In genomic region chr16:12337776-12338655, GRCh38 we compare ENCODE assay signal across 35 cellular contexts.
DNase-seq lines count a peak whose midpoint lies in the region; ATAC-seq and TF ChIP-seq lines count a peak whose summit lies in the region.
"Had no signal": no experiment of that assay in that cellular context is flagged by ENCODE, and none has a peak within 500 bp of the region (broad histone marks: within the 10 kb centered on the region; RNA-seq: fewer than 3 reads in every experiment).

No MANE protein-coding gene starts in this region.

- DNase-seq in NCI-H2029 (lab: John Stamatoyannopoulos, UW): peak; percentile 39
- no peak for DNase-seq in NCI-H2029 treated with DMSO at 0.1 percent for 48 hours (lab: John Stamatoyannopoulos, UW)
- DNase-seq in dermis blood vessel endothelial cell: peak; percentile 98
- DNase-seq in anterior cingulate cortex (lab: John Stamatoyannopoulos, UW): no peak
- DNase-seq: 8988T; activated B cell treated with CpG ODN at 0.5 μM for 24 hours; activated CD8-positive, alpha-beta memory T cell treated with anti-CD3 and anti-CD28 coated beads, Interleukin-2, amount 10 ng/mL, durations not matched to agents 7 days and 5 days; activated gamma-delta T cell; activated naive CD8-positive, alpha-beta T cell treated with anti-CD3 and anti-CD28 coated beads for 36 hours; activated T-cell treated with anti-CD3 and anti-CD28 coated beads, Interleukin-2, amount 50 U/mL, for 4 hours; Calu3; CD4-positive, CD25-positive, alpha-beta regulatory T cell; central memory CD4-positive, alpha-beta T cell; foreskin melanocyte; H7; heart left ventricle; Kasumi-1; kidney; mucosa of descending colon; natural killer cell; NCI-H2171; NCI-H510A; OCI-M1; ovary; retina; stimulated activated naive CD4-positive, alpha-beta T cell treated with Interleukin-2 at 50 U/mL for 16 hours; T-helper 1 cell had no signal

- H3F3A ChIP-seq in OCI-LY1 (ENCODE audit: insufficient read depth, low read length): peaks cover 3% of the 10 kb centered on the region; the same call in 1 of the 2 replicates

- peak overlapping the region; percentile 100 for H3K27ac ChIP-seq in OCI-LY1 (ENCODE audit: low read depth, low read length, poor library complexity, severe bottlenecking)
- no peak overlapping the region for H3K27ac ChIP-seq in subcutaneous abdominal adipose tissue (ENCODE audit: low read depth, low read length)
- H3K27ac ChIP-seq: ascending aorta, esophagus muscularis mucosa, heart left ventricle, ovary, SK-N-MC had no signal

- peak overlapping the region; percentile 83 for H3K9ac ChIP-seq in OCI-LY1 (ENCODE audit: low read length)
- no peak overlapping the region for H3K9ac ChIP-seq in subcutaneous abdominal adipose tissue (ENCODE audit: low read length in 5 of 5)

- peak overlapping the region; percentile 69 for H3K4me2 ChIP-seq in OCI-LY1 (ENCODE audit: low read length)

- H3K9me3 ChIP-seq in OCI-LY1 (ENCODE audit: low read length) (no peaks in the 10 kb centered on the region), subcutaneous abdominal adipose tissue (ENCODE audit: control insufficient read depth in 5 of 5, low read length in 5 of 5) (no peaks in the 10 kb centered on the region)
- H3K9me3 ChIP-seq: ascending aorta, esophagus muscularis mucosa, heart left ventricle, mucosa of descending colon, ovary had no signal

- H3K27me3 ChIP-seq in OCI-LY1 (ENCODE audit: insufficient read depth, low read length) (no peaks in the 10 kb centered on the region), subcutaneous abdominal adipose tissue (ENCODE audit: control insufficient read depth in 5 of 5, insufficient read depth in 4 of 5, low read length in 5 of 5) (no peaks in the 10 kb centered on the region)
- H3K27me3 ChIP-seq: ascending aorta, esophagus muscularis mucosa, heart left ventricle, ovary had no signal

- H3K9me2 ChIP-seq in OCI-LY1 (ENCODE audit: low read depth, low read length): no peaks in the 10 kb centered on the region

- no peaks in the 10 kb centered on the region; the same call in 1 of the 2 replicates for H3K79me2 ChIP-seq in OCI-LY1 (ENCODE audit: insufficient read depth, low read length)

- TF ChIP-seq CTCF in OCI-LY1 (IDR thresholded peaks at IDR 0.05; ENCODE audit: low read length): no peak

- H4K20me1 ChIP-seq in OCI-LY1 (ENCODE audit: insufficient read depth, low read length): no peaks in the 10 kb centered on the region

- H3K4me1 ChIP-seq in OCI-LY1 (ENCODE audit: insufficient read depth, low read length, severe bottlenecking) (peaks cover 73% of the 10 kb centered on the region), subcutaneous abdominal adipose tissue (ENCODE audit: control insufficient read depth in 5 of 5, insufficient read depth in 5 of 5, low read length in 5 of 5) (peaks cover 0 to 4% (median 0%) of the 10 kb centered on the region in 5 donors)

- no peak overlapping the region for H2AFZ ChIP-seq in OCI-LY1 (ENCODE audit: low read length)

- peak overlapping the region; percentile 44 for H3K4me3 ChIP-seq in OCI-LY1 (ENCODE audit: low read depth, low read length, poor library complexity, severe bottlenecking)
- H3K4me3 ChIP-seq in subcutaneous abdominal adipose tissue (ENCODE audit: low read depth in 1 of 5, low read length in 5 of 5): peak overlapping the region in 3 of 5 donors; percentile 3 to 19 (median 3)
- H3K4me3 ChIP-seq: ascending aorta, esophagus muscularis mucosa, heart left ventricle, lung, mucosa of descending colon, ovary, SK-N-MC had no signal

- ATAC-seq in HG03520 (IDR thresholded peaks at IDR 0.05; ENCODE audit: unreplicated experiment) (no peak), HG02840 (IDR thresholded peaks at IDR 0.05; ENCODE audit: low FRiP score, unreplicated experiment) (no peak)
- ATAC-seq: activated CD8-positive, alpha-beta memory T cell treated with anti-CD3 and anti-CD28 coated beads, Interleukin-2, amount 10 ng/mL, durations not matched to agents 7 days and 5 days; activated T-cell treated with anti-CD3 and anti-CD28 coated beads, Interleukin-2, amount 50 U/mL, for 4 hours; mucosa of descending colon; natural killer cell had no signal

- peaks cover 37% of the 10 kb centered on the region for H3K36me3 ChIP-seq in OCI-LY1 (ENCODE audit: insufficient read depth, low read length)
- H3K36me3 ChIP-seq in subcutaneous abdominal adipose tissue (ENCODE audit: control insufficient read depth in 5 of 5, insufficient read depth in 5 of 5, low read length in 5 of 5): peaks cover 0 to 6% (median 0%) of the 10 kb centered on the region in 5 donors
- H3K36me3 ChIP-seq: ascending aorta, esophagus muscularis mucosa, heart left ventricle, ovary had no signal

Comparison
In these comparisons a context has a peak if more than half of its experiments do, and no peak if none do; other contexts are left out.
1. DNase-seq: peak in NCI-H2029 (single experiment) and dermis blood vessel endothelial cell (single experiment); none in NCI-H2029 treated with DMSO at 0.1 percent for 48 hours (single experiment) and anterior cingulate cortex (0 of 58).